Comparison of ENCODE assay signal across 7 cellular contexts in the genomic region with DNA sequence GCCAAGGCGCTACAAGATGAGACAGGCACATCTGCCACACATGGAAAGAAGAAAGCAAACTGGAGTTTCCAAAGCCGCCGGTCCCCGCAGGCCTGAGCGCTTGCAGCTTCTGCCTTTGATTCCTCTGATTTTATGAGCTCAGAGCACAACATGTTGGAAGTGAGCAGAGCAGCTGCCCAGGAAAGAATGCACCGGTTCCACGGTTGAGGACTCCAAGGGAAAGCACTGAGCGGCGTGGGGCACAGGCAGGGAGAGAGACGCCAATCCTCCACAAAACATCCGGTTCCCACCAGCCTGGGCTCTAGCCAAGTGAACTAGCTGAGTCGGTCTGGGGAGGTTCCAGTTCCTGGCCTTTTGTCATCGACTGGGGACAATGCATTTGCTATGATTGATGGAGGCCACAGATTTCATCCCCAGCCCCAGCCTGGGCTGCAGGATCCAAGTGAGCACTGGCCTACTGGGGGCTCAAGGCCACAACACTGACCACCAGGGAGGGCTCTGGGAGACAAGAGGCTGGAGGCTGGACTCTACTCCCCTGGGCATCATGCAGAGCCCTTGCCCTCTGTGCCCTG.
A peak's percentile ranks its signal among the peaks of the same experiment; 100 is the strongest.
DNase-seq lines count a peak whose midpoint lies in the region; ATAC-seq and TF ChIP-seq lines count a peak whose summit lies in the region.

No MANE protein-coding gene starts in this region.

- no peaks in the 10 kb centered on the region for H3K36me3 Mint-ChIP-seq in type B pancreatic cell
- H3K36me3 Mint-ChIP-seq in activated CD4-positive, alpha-beta memory T cell treated with anti-CD3 and anti-CD28 coated beads for 36 hours, result peaks cover 3% of the 10 kb centered on the region

- peak overlapping the region; percentile 40 for H3K27ac ChIP-seq in epithelial cell of prostate

- H3K27ac Mint-ChIP-seq in type B pancreatic cell, result peak overlapping the region; percentile 51
- H3K27ac Mint-ChIP-seq in activated CD4-positive, alpha-beta memory T cell treated with anti-CD3 and anti-CD28 coated beads for 36 hours, result no peak overlapping the region

- no peak for TF ChIP-seq CTCF in type B pancreatic cell (conservative IDR thresholded peaks at IDR 0.05)

- intact Hi-C loops in activated CD4-positive, alpha-beta memory T cell treated with anti-CD3 and anti-CD28 coated beads for 36 hours (cut with micrococcal nuclease), result no loop called here

- no peak overlapping the region for H3K4me3 Mint-ChIP-seq in type B pancreatic cell
- no peak overlapping the region for H3K4me3 Mint-ChIP-seq in activated CD4-positive, alpha-beta memory T cell treated with anti-CD3 and anti-CD28 coated beads for 36 hours

- H3K9me3 Mint-ChIP-seq in type B pancreatic cell, result peaks cover 4% of the 10 kb centered on the region
- peaks cover 10% of the 10 kb centered on the region for H3K9me3 Mint-ChIP-seq in activated CD4-positive, alpha-beta memory T cell treated with anti-CD3 and anti-CD28 coated beads for 36 hours

- ATAC-seq in HG03097 (IDR thresholded peaks at IDR 0.05; ENCODE audit: low FRiP score, unreplicated experiment), result no peak

- POLR2A ChIA-PET in activated CD4-positive, alpha-beta memory T cell treated with anti-CD3 and anti-CD28 coated beads for 36 hours (lab: Charles Lee), result interaction anchor here (1.0 kb wide), 1 partner anchor 63 kb away, joined by 3 read pairs; no protein-coding TSS in a partner anchor

- DNase-seq in epithelial cell of prostate (ENCODE audit: low read depth, low spot score) (no peak), midbrain (lab: John Stamatoyannopoulos, UW) (peak; percentile 72), type B pancreatic cell (ENCODE audit: extremely low spot score, unreplicated experiment) (no peak)
- DNase-seq in activated CD4-positive, alpha-beta memory T cell treated with anti-CD3 and anti-CD28 coated beads for 36 hours, result no peak
- DNase-seq in activated CD4-positive, alpha-beta T cell treated with anti-CD3 and anti-CD28 coated beads, Interleukin-2, amount 50 U/mL, for 1 hour, result no peak

- H3K4me1 Mint-ChIP-seq in type B pancreatic cell (ENCODE audit: unreplicated experiment), result peaks cover 16% of the 10 kb centered on the region
- peaks cover 15% of the 10 kb centered on the region for H3K4me1 Mint-ChIP-seq in activated CD4-positive, alpha-beta memory T cell treated with anti-CD3 and anti-CD28 coated beads for 36 hours (ENCODE audit: low read depth)

- H3K27me3 Mint-ChIP-seq in type B pancreatic cell, result no peaks in the 10 kb centered on the region
- H3K27me3 Mint-ChIP-seq in activated CD4-positive, alpha-beta memory T cell treated with anti-CD3 and anti-CD28 coated beads for 36 hours, result no peaks in the 10 kb centered on the region

- CTCF ChIA-PET in activated CD4-positive, alpha-beta memory T cell treated with anti-CD3 and anti-CD28 coated beads for 36 hours (lab: Charles Lee), result no interaction called here

TF ChIP-seq in PFSK-1, 5 proteins besides CTCF, POLR2A, EP300 and RAD21:
- no peak for TF ChIP-seq TAF1 (IDR thresholded peaks at IDR 0.05; ENCODE audit: borderline replicate concordance, insufficient read depth, low read length)
- TF ChIP-seq FOXP2 (optimal IDR thresholded peaks at IDR 0.05; ENCODE audit: borderline replicate concordance, extremely low read depth, extremely low read length, insufficient read depth), result peak; percentile 95
- TF ChIP-seq, protein P1, sequence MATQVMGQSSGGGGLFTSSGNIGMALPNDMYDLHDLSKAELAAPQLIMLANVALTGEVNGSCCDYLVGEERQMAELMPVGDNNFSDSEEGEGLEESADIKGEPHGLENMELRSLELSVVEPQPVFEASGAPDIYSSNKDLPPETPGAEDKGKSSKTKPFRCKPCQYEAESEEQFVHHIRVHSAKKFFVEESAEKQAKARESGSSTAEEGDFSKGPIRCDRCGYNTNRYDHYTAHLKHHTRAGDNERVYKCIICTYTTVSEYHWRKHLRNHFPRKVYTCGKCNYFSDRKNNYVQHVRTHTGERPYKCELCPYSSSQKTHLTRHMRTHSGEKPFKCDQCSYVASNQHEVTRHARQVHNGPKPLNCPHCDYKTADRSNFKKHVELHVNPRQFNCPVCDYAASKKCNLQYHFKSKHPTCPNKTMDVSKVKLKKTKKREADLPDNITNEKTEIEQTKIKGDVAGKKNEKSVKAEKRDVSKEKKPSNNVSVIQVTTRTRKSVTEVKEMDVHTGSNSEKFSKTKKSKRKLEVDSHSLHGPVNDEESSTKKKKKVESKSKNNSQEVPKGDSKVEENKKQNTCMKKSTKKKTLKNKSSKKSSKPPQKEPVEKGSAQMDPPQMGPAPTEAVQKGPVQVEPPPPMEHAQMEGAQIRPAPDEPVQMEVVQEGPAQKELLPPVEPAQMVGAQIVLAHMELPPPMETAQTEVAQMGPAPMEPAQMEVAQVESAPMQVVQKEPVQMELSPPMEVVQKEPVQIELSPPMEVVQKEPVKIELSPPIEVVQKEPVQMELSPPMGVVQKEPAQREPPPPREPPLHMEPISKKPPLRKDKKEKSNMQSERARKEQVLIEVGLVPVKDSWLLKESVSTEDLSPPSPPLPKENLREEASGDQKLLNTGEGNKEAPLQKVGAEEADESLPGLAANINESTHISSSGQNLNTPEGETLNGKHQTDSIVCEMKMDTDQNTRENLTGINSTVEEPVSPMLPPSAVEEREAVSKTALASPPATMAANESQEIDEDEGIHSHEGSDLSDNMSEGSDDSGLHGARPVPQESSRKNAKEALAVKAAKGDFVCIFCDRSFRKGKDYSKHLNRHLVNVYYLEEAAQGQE (IDR thresholded peaks at IDR 0.05; ENCODE audit: insufficient read depth in 1 of 2, low read depth in 2 of 2, low read length in 2 of 2), result peak in 1 of 2 experiments; percentile 55; a peak in 1 of 4 replicates
- TF ChIP-seq POLR2AphosphoS5 (IDR thresholded peaks at IDR 0.05; ENCODE audit: low read depth, low read length), result no peak
- TF ChIP-seq SIN3A (IDR thresholded peaks at IDR 0.05; ENCODE audit: borderline replicate concordance, insufficient read depth, low read length), result peak; percentile 55; the same call in 1 of the 2 replicates
TF ChIP-seq in PFSK-1: peak in this region for 3.
